9 cellular contexts compared by ENCODE assay signal in genomic region chr2:136765736-136766323, GRCh38. TPM values are rescaled to one million over a fixed set of nuclear protein-coding genes. Genes with fewer than 3 reads are reported as not detected.
DNase-seq lines count a peak whose midpoint lies in the region; ATAC-seq and TF ChIP-seq lines count a peak whose summit lies in the region.
"Had no signal": no experiment of that assay in that cellular context is flagged by ENCODE, and none has a peak within 500 bp of the region (broad histone marks: within the 10 kb centered on the region; RNA-seq: fewer than 3 reads in every experiment).

No MANE protein-coding gene starts in this region.

- H3K9me3 ChIP-seq in colonic mucosa (no peaks in the 10 kb centered on the region), lower lobe of right lung (no peaks in the 10 kb centered on the region), upper lobe of left lung (no peaks in the 10 kb centered on the region)

- H3K4me1 ChIP-seq in colonic mucosa (no peaks in the 10 kb centered on the region), lower lobe of right lung (no peaks in the 10 kb centered on the region), upper lobe of left lung (peaks cover 0 to 23% (median 17%) of the 10 kb centered on the region in 4 donors)

- peak overlapping the region; percentile 11 for H3K4me3 ChIP-seq in colonic mucosa
- H3K4me3 ChIP-seq in lower lobe of right lung = peak overlapping the region; percentile 51
- H3K4me3 ChIP-seq in upper lobe of left lung = peak overlapping the region in 3 of 4 donors; percentile 32 to 49 (median 38)

- intact Hi-C loops in colonic mucosa (cut with DNase I) (no loop called here), lower lobe of right lung (cut with DNase I) (no loop called here)

- no peak overlapping the region for H3K27ac ChIP-seq in colonic mucosa
- no peak overlapping the region for H3K27ac ChIP-seq in lower lobe of right lung
- H3K27ac ChIP-seq in upper lobe of left lung = no peak overlapping the region

- TF ChIP-seq POLR2A in upper lobe of left lung (IDR thresholded peaks at IDR 0.05) = no peak

- H3K9ac ChIP-seq in colonic mucosa (ENCODE audit: low read depth in 2 of 2, low read length in 2 of 2) = no peak overlapping the region

- H3K36me3 ChIP-seq in colonic mucosa (no peaks in the 10 kb centered on the region), lower lobe of right lung (no peaks in the 10 kb centered on the region), upper lobe of left lung (no peaks in the 10 kb centered on the region)

- 0 to 4% methylated on average over 12 to 24 of the region's 48 CpGs for WGBS in upper lobe of left lung, 2 donors

- peak; percentile 54 for DNase-seq in activated CD8-positive, alpha-beta memory T cell treated with anti-CD3 and anti-CD28 coated beads, Interleukin-2, amount 50 U/mL, for 48 hours
- no peak for DNase-seq in activated CD8-positive, alpha-beta memory T cell treated with anti-CD3 and anti-CD28 coated beads, Interleukin-2, amount 50 U/mL, for 4 hours
- DNase-seq in colonic mucosa = no peak
- DNase-seq in lower lobe of right lung = no peak
- DNase-seq in upper lobe of left lung = peak in 1 of 2 donors; percentile 76
- DNase-seq in activated effector memory CD4-positive, alpha-beta T cell treated with anti-CD3 and anti-CD28 coated beads, Interleukin-2, amount 50 U/mL, for 16 hours = no peak
- DNase-seq: effector memory CD4-positive, alpha-beta T cell had no signal

- ATAC-seq in lower lobe of right lung (peak; percentile 36 to 45), upper lobe of left lung (ENCODE audit: low FRiP score in 2 of 2) (peak in 1 of 2 donors; percentile 30), HG03175 (IDR thresholded peaks at IDR 0.05; ENCODE audit: unreplicated experiment) (no peak), GM21825 (IDR thresholded peaks at IDR 0.05; ENCODE audit: unreplicated experiment) (no peak)

- TF ChIP-seq EP300 in upper lobe of left lung (IDR thresholded peaks at IDR 0.05) = no peak

- H3K27me3 ChIP-seq in colonic mucosa = peaks cover 28% of the 10 kb centered on the region
- H3K27me3 ChIP-seq in lower lobe of right lung (ENCODE audit: low read depth) = peaks cover 55% of the 10 kb centered on the region
- H3K27me3 ChIP-seq in upper lobe of left lung = peaks cover 0 to 18% (median 7%) of the 10 kb centered on the region in 4 donors

- TF ChIP-seq CTCF in colonic mucosa (IDR thresholded peaks at IDR 0.05) (no peak), lower lobe of right lung (IDR thresholded peaks at IDR 0.05) (no peak), upper lobe of left lung (IDR thresholded peaks at IDR 0.05) (no peak)

RNA-seq across cellular contexts. Expression of gene THSD7B, which starts 0.5 kb away (rescaled TPM):
- total RNA-seq in colonic mucosa (under 1 TPM; 0.05 to 0.29 TPM), lower lobe of right lung (0.38 TPM), upper lobe of left lung (under 1 TPM in 1 of 6 donors, not detected in 5; 0.47 TPM)

Comparison
In these comparisons a context has a peak if more than half of its experiments do, and no peak if none do; other contexts are left out.
1. ATAC-seq: peak in lower lobe of right lung (2 of 2); none in HG03175 (single experiment) and GM21825 (single experiment).
2. Peak in every context shown above with its lines, with median percentiles within 50 percentile points of each other: H3K4me3 ChIP-seq.